19 cellular contexts compared by ENCODE assay signal in genomic region chr14:58963873-58964597, GRCh38.
DNase-seq lines count a peak whose midpoint lies in the region; FAIRE-seq and TF ChIP-seq lines count a peak whose summit lies in the region.
"Had no signal": no experiment of that assay in that cellular context is flagged by ENCODE, and none has a peak within 500 bp of the region (broad histone marks: within the 10 kb centered on the region; RNA-seq: fewer than 3 reads in every experiment).

No MANE protein-coding gene starts in this region.

- H3K27ac ChIP-seq in neural progenitor cell (no peak overlapping the region), MM.1S (ENCODE audit: low read length) (no peak overlapping the region)

- peak; percentile 9 for DNase-seq in DMS53 (lab: John Stamatoyannopoulos, UW)
- no peak for DNase-seq in DMS53 treated with DMSO at 0.1 percent for 48 hours (lab: John Stamatoyannopoulos, UW; ENCODE audit: unreplicated experiment)
- no peak for DNase-seq in HTR-8/SVneo (ENCODE audit: insufficient read length, low spot score)
- DNase-seq in NCI-H526 treated with DMSO at 0.1 percent for 48 hours (lab: John Stamatoyannopoulos, UW): peak; percentile 26
- DNase-seq in neural progenitor cell (ENCODE audit: low spot score): no peak
- DNase-seq in MM.1S: no peak
- DNase-seq in NCI-H1930 (lab: John Stamatoyannopoulos, UW): no peak
- DNase-seq: 8988T; BE2C; Calu3; CD4-positive, alpha-beta memory T cell; GF-D8; KG1; NCI-H2081; NCI-H226; NK-92 treated with Interleukin-12 subunit alpha and Interleukin-12 subunit beta, amount 100 ng/mL, for 24 hours; SHP77 had no signal

- H3K4me1 Mint-ChIP-seq in neural progenitor cell: no peaks in the 10 kb centered on the region
- H3K4me1 Mint-ChIP-seq: CD4-positive, alpha-beta memory T cell had no signal

- FAIRE-seq in HTR-8/SVneo (lab: Jason Lieb, UNC) (peak; percentile 87), islet of Langerhans (lab: Jason Lieb, UNC) (peak; percentile 92)
- FAIRE-seq: GM12891 had no signal

- no peak overlapping the region for H3K4me3 ChIP-seq in neural progenitor cell
- H3K4me3 ChIP-seq in MM.1S (ENCODE audit: low read length): no peak overlapping the region

- no peaks in the 10 kb centered on the region for H3K9me3 Mint-ChIP-seq in neural progenitor cell

- H2AFZ ChIP-seq in neural progenitor cell (replicated peaks) (no peak overlapping the region), MM.1S (ENCODE audit: low read length) (no peak overlapping the region)

- no peak overlapping the region for H3K27ac Mint-ChIP-seq in neural progenitor cell
- H3K27ac Mint-ChIP-seq: CD4-positive, alpha-beta memory T cell had no signal

- H3K79me2 ChIP-seq in neural progenitor cell (ENCODE audit: low read depth): no peaks in the 10 kb centered on the region
- no peaks in the 10 kb centered on the region for H3K79me2 ChIP-seq in MM.1S (ENCODE audit: low read length)

- no peaks in the 10 kb centered on the region for H3K27me3 ChIP-seq in neural progenitor cell
- H3K27me3 ChIP-seq in MM.1S (replicated peaks; ENCODE audit: insufficient read depth, low read length): no peaks in the 10 kb centered on the region
- H3K27me3 ChIP-seq: BE2C had no signal

- no peaks in the 10 kb centered on the region for H3K9me2 ChIP-seq in MM.1S (replicated peaks; ENCODE audit: insufficient read depth, low read length)

- no peaks in the 10 kb centered on the region for H3K4me1 ChIP-seq in neural progenitor cell
- no peaks in the 10 kb centered on the region for H3K4me1 ChIP-seq in MM.1S (ENCODE audit: low read length)
- H3K4me1 ChIP-seq: BE2C had no signal

- H3K36me3 ChIP-seq in neural progenitor cell (no peaks in the 10 kb centered on the region), MM.1S (replicated peaks; ENCODE audit: insufficient read depth, low read length) (no peaks in the 10 kb centered on the region)
- H3K36me3 ChIP-seq: BE2C had no signal

- no peak overlapping the region for H3K9ac ChIP-seq in neural progenitor cell
- no peak overlapping the region for H3K9ac ChIP-seq in MM.1S (ENCODE audit: low read length)

- H3K9me3 ChIP-seq in neural progenitor cell (ENCODE audit: low read depth) (no peaks in the 10 kb centered on the region), MM.1S (replicated peaks; ENCODE audit: insufficient read depth, low read length) (no peaks in the 10 kb centered on the region)
- H3K9me3 ChIP-seq: BE2C had no signal

- no peaks in the 10 kb centered on the region for H4K20me1 ChIP-seq in neural progenitor cell (ENCODE audit: low read depth)
- H4K20me1 ChIP-seq in MM.1S (ENCODE audit: insufficient read depth, low read length): no peaks in the 10 kb centered on the region

- H3F3A ChIP-seq in neural progenitor cell (ENCODE audit: low read depth) (no peaks in the 10 kb centered on the region), MM.1S (ENCODE audit: insufficient read depth, low read length) (no peaks in the 10 kb centered on the region)

- H3K27me3 Mint-ChIP-seq in neural progenitor cell (ENCODE audit: insufficient read depth, low read depth): no peaks in the 10 kb centered on the region
- H3K27me3 Mint-ChIP-seq: CD4-positive, alpha-beta memory T cell had no signal

- no peak overlapping the region for H3K4me3 Mint-ChIP-seq in neural progenitor cell
- H3K4me3 Mint-ChIP-seq: CD4-positive, alpha-beta memory T cell had no signal

- H3K4me2 ChIP-seq in neural progenitor cell (no peak overlapping the region), MM.1S (ENCODE audit: low read depth, low read length) (no peak overlapping the region)

- TF ChIP-seq CTCF in neural progenitor cell (IDR thresholded peaks at IDR 0.05) (no peak), MM.1S (IDR thresholded peaks at IDR 0.05; ENCODE audit: low read length) (no peak)

- no peaks in the 10 kb centered on the region for H3K36me3 Mint-ChIP-seq in neural progenitor cell
- H3K36me3 Mint-ChIP-seq: CD4-positive, alpha-beta memory T cell had no signal

Comparison
In these comparisons a context has a peak if more than half of its experiments do, and no peak if none do; other contexts are left out.
1. DNase-seq: peak in DMS53 (single experiment) and NCI-H526 treated with DMSO at 0.1 percent for 48 hours (single experiment); none in DMS53 treated with DMSO at 0.1 percent for 48 hours (single experiment), HTR-8/SVneo (single experiment), neural progenitor cell (single experiment), MM.1S (single experiment) and NCI-H1930 (0 of 2).